ENCODE assay signal across 1 cellular context in genomic region chr14:55107766-55108554, GRCh38.
TF ChIP-seq lines count a peak whose summit lies in the region.

No MANE protein-coding gene starts in this region.

TF ChIP-seq in HepG2, 621 proteins besides CTCF, POLR2A, EP300 and RAD21 (continued from another document and continues in another):
- TF ChIP-seq ZNF609 (CRISPR knock-in tag; IDR thresholded peaks at IDR 0.05; ENCODE audit: borderline replicate concordance) (peak; percentile 28; the same call in 1 of the 2 replicates), SSRP1 (CRISPR knock-in tag; IDR thresholded peaks at IDR 0.05) (no peak), MAZ (IDR thresholded peaks at IDR 0.05; ENCODE audit: borderline replicate concordance, low read depth, low read length) (0 out of 2 replicates have a peak, but pooled peaks have one; percentile 39), MAZ (CRISPR knock-in tag; IDR thresholded peaks at IDR 0.05; ENCODE audit: low read depth) (peak; percentile 58; the same call in 1 of the 2 replicates), EEA1 (CRISPR knock-in tag; IDR thresholded peaks at IDR 0.05; ENCODE audit: borderline replicate concordance) (no peak), RXRB (CRISPR knock-in tag; IDR thresholded peaks at IDR 0.05; ENCODE audit: borderline replicate concordance) (peak; percentile 53), SAP130 (CRISPR knock-in tag; IDR thresholded peaks at IDR 0.05; ENCODE audit: low read depth) (peak; percentile 75), TFDP2 (CRISPR knock-in tag; IDR thresholded peaks at IDR 0.05) (peak; percentile 83), ZNF235 (CRISPR knock-in tag; IDR thresholded peaks at IDR 0.05; ENCODE audit: borderline replicate concordance) (peak; percentile 54; the same call in 1 of the 2 replicates), ZBTB10 (CRISPR knock-in tag; IDR thresholded peaks at IDR 0.05; ENCODE audit: borderline replicate concordance) (peak; percentile 59; the same call in 1 of the 2 replicates), GATA4 (IDR thresholded peaks at IDR 0.05; ENCODE audit: borderline replicate concordance, low read depth) (no peak), ZNF782 (CRISPR knock-in tag; IDR thresholded peaks at IDR 0.05; ENCODE audit: borderline replicate concordance) (0 out of 2 replicates have a peak, but pooled peaks have one; percentile 42), MLLT10 (CRISPR knock-in tag; IDR thresholded peaks at IDR 0.05) (no peak), ZNF225 (CRISPR knock-in tag; IDR thresholded peaks at IDR 0.05) (peak; percentile 51; the same call in 1 of the 2 replicates), CERS6 (CRISPR knock-in tag; IDR thresholded peaks at IDR 0.05) (no peak), NPAS2 (CRISPR knock-in tag; IDR thresholded peaks at IDR 0.05; ENCODE audit: borderline replicate concordance) (peak; percentile 92; the same call in 1 of the 2 replicates), ZBTB43 (CRISPR knock-in tag; conservative IDR thresholded peaks at IDR 0.05) (peak; percentile 79), ZUFSP (CRISPR knock-in tag; IDR thresholded peaks at IDR 0.05; ENCODE audit: borderline replicate concordance) (no peak), ZNF775 (CRISPR knock-in tag; IDR thresholded peaks at IDR 0.05; ENCODE audit: borderline replicate concordance) (no peak), SNAPC4 (CRISPR knock-in tag; IDR thresholded peaks at IDR 0.05) (0 out of 2 replicates have a peak, but pooled peaks have one; percentile 66), GABPA (IDR thresholded peaks at IDR 0.05; ENCODE audit: low read depth, low read length) (no peak), GABPA (CRISPR knock-in tag; IDR thresholded peaks at IDR 0.05; ENCODE audit: low read depth) (peak; percentile 74), ZNF605 (CRISPR knock-in tag; IDR thresholded peaks at IDR 0.05) (peak; percentile 58; the same call in 1 of the 2 replicates), KLF12 (CRISPR knock-in tag; IDR thresholded peaks at IDR 0.05; ENCODE audit: borderline replicate concordance) (peak; percentile 65; the same call in 1 of the 2 replicates), SMYD3 (CRISPR knock-in tag; IDR thresholded peaks at IDR 0.05) (peak; percentile 43; the same call in 1 of the 2 replicates), ZNF749 (CRISPR knock-in tag; IDR thresholded peaks at IDR 0.05; ENCODE audit: borderline replicate concordance) (0 out of 2 replicates have a peak, but pooled peaks have one; percentile 51), STAG1 (CRISPR knock-in tag; IDR thresholded peaks at IDR 0.05) (peak; percentile 10; the same call in 1 of the 2 replicates), ARHGAP35 (CRISPR knock-in tag; IDR thresholded peaks at IDR 0.05; ENCODE audit: borderline replicate concordance) (peak; percentile 63; the same call in 1 of the 2 replicates), ZNF841 (CRISPR knock-in tag; IDR thresholded peaks at IDR 0.05; ENCODE audit: borderline replicate concordance) (no peak), HDAC6 (IDR thresholded peaks at IDR 0.05; ENCODE audit: low read depth, low read length) (no peak), ONECUT2 (CRISPR knock-in tag; IDR thresholded peaks at IDR 0.05) (no peak), KMT2A (CRISPR knock-in tag; IDR thresholded peaks at IDR 0.05) (peak; percentile 58; the same call in 1 of the 2 replicates), MAFK (conservative IDR thresholded peaks at IDR 0.05 in 1 of 2, IDR thresholded peaks at IDR 0.05 in 1 of 2; ENCODE audit: low read length in 2 of 2) (no peak), SIX1 (CRISPR knock-in tag; IDR thresholded peaks at IDR 0.05; ENCODE audit: borderline replicate concordance) (no peak), NFATC3 (CRISPR knock-in tag; IDR thresholded peaks at IDR 0.05) (no peak), THAP9 (CRISPR knock-in tag; IDR thresholded peaks at IDR 0.05; ENCODE audit: borderline replicate concordance) (peak; percentile 78), SKI (IDR thresholded peaks at IDR 0.05; ENCODE audit: partially characterized antibody) (peak; percentile 33), SP2 (CRISPR knock-in tag; IDR thresholded peaks at IDR 0.05) (no peak), HOXA9 (CRISPR knock-in tag; IDR thresholded peaks at IDR 0.05; ENCODE audit: borderline replicate concordance) (no peak)
